30 cellular contexts compared by ENCODE assay signal in the genomic region with DNA sequence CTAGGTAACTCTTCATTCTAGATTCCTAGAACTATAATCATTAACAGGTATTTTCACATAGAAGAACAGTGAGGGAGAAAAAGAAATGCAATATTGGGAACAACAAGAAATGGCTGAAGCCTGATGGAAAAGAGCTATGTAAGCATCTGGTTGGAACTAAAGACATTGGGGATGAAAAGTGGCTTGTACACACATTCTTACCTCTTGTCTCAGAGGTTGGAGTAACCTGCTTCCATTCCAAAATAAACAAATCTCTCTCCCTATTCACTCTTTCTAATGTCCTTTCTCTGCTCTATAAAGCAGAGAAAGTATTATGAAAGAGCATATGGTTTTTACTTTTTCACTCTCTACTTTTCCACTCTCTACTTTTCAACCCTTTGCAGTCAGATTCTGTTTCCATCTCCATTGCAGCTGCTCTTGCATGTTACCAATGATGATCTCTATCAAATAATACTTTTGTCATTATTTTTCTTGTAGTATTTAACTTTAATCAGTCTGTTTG. TPM values are rescaled to one million over a fixed set of nuclear protein-coding genes. Genes with fewer than 3 reads are reported as not detected.
"Had no signal": no experiment of that assay in that cellular context is flagged by ENCODE, and none has a peak within 500 bp of the region (broad histone marks: within the 10 kb centered on the region; RNA-seq: fewer than 3 reads in every experiment).

No MANE protein-coding gene starts in this region.

- H3K4me1 Mint-ChIP-seq: activated naive CD4-positive, alpha-beta T cell treated with anti-CD3 and anti-CD28 coated beads, Interleukin-2, amount 10 ng/mL, durations not matched to agents 7 days and 5 days; brain; mesothelial cell of epicardium; stimulated activated effector memory CD8-positive, alpha-beta T cell treated with anti-CD3 and anti-CD28 coated beads, Interleukin-12 subunit alpha, Interleukin-12 subunit beta, amount 100 ng/mL, for 72 hours had no signal

- H3K9me3 ChIP-seq: esophagus muscularis mucosa, gastroesophageal sphincter, ovary, right lobe of liver, thoracic aorta had no signal

- H3K4me3 ChIP-seq: esophagus muscularis mucosa, gastroesophageal sphincter, hepatocyte, ovary, right lobe of liver, skin epidermis, thoracic aorta had no signal

- DNase-seq: activated CD4-positive, alpha-beta T cell treated with anti-CD3 and anti-CD28 coated beads, Interleukin-2, amount 50 U/mL, for 1 hour; activated CD8-positive, alpha-beta T cell treated with anti-CD3 and anti-CD28 coated beads for 36 hours; activated gamma-delta T cell; activated naive CD4-positive, alpha-beta T cell treated with anti-CD3 and anti-CD28 coated beads, Interleukin-2, amount 10 ng/mL, durations not matched to agents 7 days and 5 days; activated T-cell treated with anti-CD3 and anti-CD28 coated beads for 4 hours; activated T-cell treated with anti-CD3 and anti-CD28 coated beads, Interleukin-2, amount 50 U/mL, for 72 hours; amygdala; naive B cell; ovary; right lobe of liver; stimulated activated CD4-positive, alpha-beta T cell treated with anti-CD3 and anti-CD28 coated beads, Interleukin-12 subunit alpha, Interleukin-12 subunit beta, amount 100 ng/mL, for 4 hours; stimulated activated CD4-positive, alpha-beta T cell treated with anti-CD3 and anti-CD28 coated beads, Interleukin-4, amount 100 ng/mL, for 24 hours; trophoblast cell; WERI-Rb-1 had no signal

- H3K4me1 ChIP-seq: esophagus muscularis mucosa, gastroesophageal sphincter, right lobe of liver had no signal

- H3K4me3 Mint-ChIP-seq: activated CD8-positive, alpha-beta T cell treated with anti-CD3 and anti-CD28 coated beads for 36 hours; activated naive CD4-positive, alpha-beta T cell treated with anti-CD3 and anti-CD28 coated beads, Interleukin-2, amount 10 ng/mL, durations not matched to agents 7 days and 5 days; activated T-cell treated with anti-CD3 and anti-CD28 coated beads, Interleukin-2, amount 50 U/mL, for 72 hours; brain; dendritic cell treated with granulocyte-macrophage colony-stimulating factor and Interleukin-4, amounts not matched to agents 40 ng/mL and 50 ng/mL, for 4 days; mesothelial cell of epicardium; naive B cell; stimulated activated effector memory CD8-positive, alpha-beta T cell treated with anti-CD3 and anti-CD28 coated beads, Interleukin-12 subunit alpha, Interleukin-12 subunit beta, amount 100 ng/mL, for 72 hours; stimulated activated naive CD8-positive, alpha-beta T cell treated with anti-CD3 and anti-CD28 coated beads, Interleukin-15, Interleukin-2, amounts not matched to agents 100 ng/mL and 50 ng/mL, for 24 hours had no signal

- H3K27ac ChIP-seq: esophagus muscularis mucosa, gastroesophageal sphincter, hepatocyte, ovary, right lobe of liver, skin epidermis, thoracic aorta, WERI-Rb-1 had no signal

- H3K36me3 ChIP-seq: ovary had no signal

- H3K27me3 Mint-ChIP-seq: activated CD8-positive, alpha-beta T cell treated with anti-CD3 and anti-CD28 coated beads for 36 hours; activated naive CD4-positive, alpha-beta T cell treated with anti-CD3 and anti-CD28 coated beads, Interleukin-2, amount 10 ng/mL, durations not matched to agents 7 days and 5 days; brain; dendritic cell treated with granulocyte-macrophage colony-stimulating factor and Interleukin-4, amounts not matched to agents 40 ng/mL and 50 ng/mL, for 4 days; naive B cell; progenitor cell of endocrine pancreas; stimulated activated naive CD8-positive, alpha-beta T cell treated with anti-CD3 and anti-CD28 coated beads, Interleukin-15, Interleukin-2, amounts not matched to agents 100 ng/mL and 50 ng/mL, for 24 hours had no signal

- H3K27me3 ChIP-seq: esophagus muscularis mucosa, gastroesophageal sphincter, hepatocyte, ovary, right lobe of liver had no signal

- H3K27ac Mint-ChIP-seq: activated CD8-positive, alpha-beta T cell treated with anti-CD3 and anti-CD28 coated beads for 36 hours; activated naive CD4-positive, alpha-beta T cell treated with anti-CD3 and anti-CD28 coated beads, Interleukin-2, amount 10 ng/mL, durations not matched to agents 7 days and 5 days; activated T-cell treated with anti-CD3 and anti-CD28 coated beads, Interleukin-2, amount 50 U/mL, for 72 hours; brain; dendritic cell treated with granulocyte-macrophage colony-stimulating factor and Interleukin-4, amounts not matched to agents 40 ng/mL and 50 ng/mL, for 4 days; mesothelial cell of epicardium; progenitor cell of endocrine pancreas; stimulated activated effector memory CD8-positive, alpha-beta T cell treated with anti-CD3 and anti-CD28 coated beads, Interleukin-12 subunit alpha, Interleukin-12 subunit beta, amount 100 ng/mL, for 72 hours; stimulated activated naive CD8-positive, alpha-beta T cell treated with anti-CD3 and anti-CD28 coated beads, Interleukin-15, Interleukin-2, amounts not matched to agents 100 ng/mL and 50 ng/mL, for 24 hours had no signal

- H3K9me3 Mint-ChIP-seq: activated CD8-positive, alpha-beta T cell treated with anti-CD3 and anti-CD28 coated beads for 36 hours; activated naive CD4-positive, alpha-beta T cell treated with anti-CD3 and anti-CD28 coated beads, Interleukin-2, amount 10 ng/mL, durations not matched to agents 7 days and 5 days; activated T-cell treated with anti-CD3 and anti-CD28 coated beads, Interleukin-2, amount 50 U/mL, for 72 hours; brain; dendritic cell treated with granulocyte-macrophage colony-stimulating factor and Interleukin-4, amounts not matched to agents 40 ng/mL and 50 ng/mL, for 4 days; mesothelial cell of epicardium; naive B cell; stimulated activated effector memory CD8-positive, alpha-beta T cell treated with anti-CD3 and anti-CD28 coated beads, Interleukin-12 subunit alpha, Interleukin-12 subunit beta, amount 100 ng/mL, for 72 hours; stimulated activated naive CD8-positive, alpha-beta T cell treated with anti-CD3 and anti-CD28 coated beads, Interleukin-15, Interleukin-2, amounts not matched to agents 100 ng/mL and 50 ng/mL, for 24 hours had no signal

RNA-seq across cellular contexts. Expression of a gene that starts 45.0 kb away (rescaled TPM):
- total RNA-seq: activated CD8-positive, alpha-beta T cell treated with anti-CD3 and anti-CD28 coated beads for 36 hours; activated T-cell treated with anti-CD3 and anti-CD28 coated beads, Interleukin-2, amount 50 U/mL, for 72 hours; cardiac septum; esophagus muscularis mucosa; gastroesophageal sphincter; hepatocyte; lower leg skin; mesothelial cell of epicardium; ovary; progenitor cell of endocrine pancreas; renal cortical epithelial cell; right lobe of liver; subcutaneous adipose tissue; T-helper 1 cell treated with Interleukin-12 subunit alpha and Interleukin-12 subunit beta and Interleukin-4 antibody, amounts not matched to agents 30 ng/mL and 1 ng/mL, for 36 hours had no signal
